ENCODE assay signal across 16 cellular contexts in the genomic region with DNA sequence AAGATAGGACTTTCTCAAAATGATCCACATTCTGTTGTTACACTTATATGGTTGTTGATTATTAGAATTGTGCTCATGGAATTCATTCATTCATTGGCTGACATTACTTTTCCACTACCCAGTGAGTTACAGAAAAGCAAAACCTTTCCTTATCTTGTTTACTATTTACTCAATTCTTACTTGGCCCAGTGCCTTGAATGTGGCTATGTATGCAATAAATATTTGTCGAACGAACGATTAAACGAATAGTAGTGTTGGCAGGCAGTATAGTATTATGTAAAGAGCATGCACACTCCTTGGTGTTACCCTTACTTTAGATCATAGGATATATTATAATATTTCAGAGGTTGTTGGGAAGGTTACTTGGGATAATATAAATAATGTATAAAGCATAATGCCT. TPM values are rescaled to one million over a fixed set of nuclear protein-coding genes. Genes with fewer than 3 reads are reported as not detected.
A peak's percentile ranks its signal among the peaks of the same experiment; 100 is the strongest.
DNase-seq lines count a peak whose midpoint lies in the region; ATAC-seq, FAIRE-seq and TF ChIP-seq lines count a peak whose summit lies in the region.
"Had no signal": no experiment of that assay in that cellular context is flagged by ENCODE, and none has a peak within 500 bp of the region (broad histone marks: within the 10 kb centered on the region; RNA-seq: fewer than 3 reads in every experiment).

No MANE protein-coding gene starts in this region.

- H3K27ac Mint-ChIP-seq in activated CD8-positive, alpha-beta T cell treated with anti-CD3 and anti-CD28 coated beads for 36 hours: peak overlapping the region; percentile 0
- H3K27ac Mint-ChIP-seq in activated CD8-positive, alpha-beta T cell treated with anti-CD3 and anti-CD28 coated beads, Interleukin-2, amount 10 ng/mL, durations not matched to agents 7 days and 5 days: no peak overlapping the region
- peak overlapping the region; percentile 29 for H3K27ac Mint-ChIP-seq in stimulated activated naive CD8-positive, alpha-beta T cell treated with anti-CD3 and anti-CD28 coated beads, Interleukin-15, Interleukin-2, amounts not matched to agents 100 ng/mL and 50 ng/mL, for 24 hours
- H3K27ac Mint-ChIP-seq in WTC11: 0 out of 2 replicates have a peak overlapping the region, but pooled peaks have one; percentile 27
- H3K27ac Mint-ChIP-seq: B cell; CD4-positive, alpha-beta T cell; GM23338; H9 had no signal

- no peak overlapping the region for H3K4me3 Mint-ChIP-seq in activated CD8-positive, alpha-beta T cell treated with anti-CD3 and anti-CD28 coated beads for 36 hours
- no peak overlapping the region for H3K4me3 Mint-ChIP-seq in activated CD8-positive, alpha-beta T cell treated with anti-CD3 and anti-CD28 coated beads, Interleukin-2, amount 10 ng/mL, durations not matched to agents 7 days and 5 days
- H3K4me3 Mint-ChIP-seq in stimulated activated naive CD8-positive, alpha-beta T cell treated with anti-CD3 and anti-CD28 coated beads, Interleukin-15, Interleukin-2, amounts not matched to agents 100 ng/mL and 50 ng/mL, for 24 hours: no peak overlapping the region
- no peak overlapping the region for H3K4me3 Mint-ChIP-seq in WTC11
- H3K4me3 Mint-ChIP-seq: B cell; CD4-positive, alpha-beta T cell; GM23338; H9 had no signal

- no peaks in the 10 kb centered on the region for H3K27me3 ChIP-seq in small intestine (ENCODE audit: control insufficient read depth in 2 of 2, insufficient read depth in 2 of 2, low read length in 2 of 2)

- FAIRE-seq in small intestine (lab: Jason Lieb, UNC): no peak

- no peaks in the 10 kb centered on the region for H3K27me3 Mint-ChIP-seq in activated CD8-positive, alpha-beta T cell treated with anti-CD3 and anti-CD28 coated beads for 36 hours
- no peaks in the 10 kb centered on the region for H3K27me3 Mint-ChIP-seq in activated CD8-positive, alpha-beta T cell treated with anti-CD3 and anti-CD28 coated beads, Interleukin-2, amount 10 ng/mL, durations not matched to agents 7 days and 5 days (ENCODE audit: low read depth)
- H3K27me3 Mint-ChIP-seq in stimulated activated naive CD8-positive, alpha-beta T cell treated with anti-CD3 and anti-CD28 coated beads, Interleukin-15, Interleukin-2, amounts not matched to agents 100 ng/mL and 50 ng/mL, for 24 hours: no peaks in the 10 kb centered on the region
- H3K27me3 Mint-ChIP-seq in WTC11 (ENCODE audit: low read depth): no peaks in the 10 kb centered on the region
- H3K27me3 Mint-ChIP-seq: B cell; CD4-positive, alpha-beta T cell had no signal

- H3K27ac ChIP-seq in small intestine (ENCODE audit: low read depth in 1 of 2, low read length in 1 of 2): no peak overlapping the region

- no peaks in the 10 kb centered on the region for H3K9me3 ChIP-seq in small intestine (ENCODE audit: control insufficient read depth, low read depth)

- H3K4me3 ChIP-seq in small intestine (ENCODE audit: low read depth in 1 of 2, low read length in 2 of 2): no peak overlapping the region
- H3K4me3 ChIP-seq: GM23338 had no signal

- H3K36me3 Mint-ChIP-seq in activated CD8-positive, alpha-beta T cell treated with anti-CD3 and anti-CD28 coated beads for 36 hours (ENCODE audit: low read depth): peaks cover 33% of the 10 kb centered on the region
- peaks cover 36% of the 10 kb centered on the region for H3K36me3 Mint-ChIP-seq in activated CD8-positive, alpha-beta T cell treated with anti-CD3 and anti-CD28 coated beads, Interleukin-2, amount 10 ng/mL, durations not matched to agents 7 days and 5 days (ENCODE audit: low read depth)
- H3K36me3 Mint-ChIP-seq in stimulated activated naive CD8-positive, alpha-beta T cell treated with anti-CD3 and anti-CD28 coated beads, Interleukin-15, Interleukin-2, amounts not matched to agents 100 ng/mL and 50 ng/mL, for 24 hours (ENCODE audit: low read depth): peaks cover 42% of the 10 kb centered on the region
- peaks cover 41% of the 10 kb centered on the region for H3K36me3 Mint-ChIP-seq in WTC11

- POLR2A ChIA-PET in activated CD8-positive, alpha-beta T cell treated with anti-CD3 and anti-CD28 coated beads for 36 hours (lab: Charles Lee): interaction anchor here (0.9 kb wide), 1 partner anchor 16 kb away, joined by 3 read pairs; no protein-coding TSS in a partner anchor
- POLR2A ChIA-PET in activated CD8-positive, alpha-beta T cell treated with anti-CD3 and anti-CD28 coated beads, Interleukin-2, amount 10 ng/mL, durations not matched to agents 7 days and 5 days (lab: Charles Lee): no interaction called here
- POLR2A ChIA-PET in WTC11 (lab: Charles Lee): no interaction called here

- peaks cover 0 to 2% of the 10 kb centered on the region in 2 donors for H3K4me1 ChIP-seq in small intestine (ENCODE audit: control insufficient read depth in 2 of 2, insufficient read depth in 1 of 2, low read depth in 1 of 2, low read length in 1 of 2)

- WGBS in small intestine, 3 donors: 11 to 35% (median 24%) methylated on average over 4 of the region's 4 CpGs

- CTCF ChIA-PET in activated CD8-positive, alpha-beta T cell treated with anti-CD3 and anti-CD28 coated beads for 36 hours (lab: Charles Lee): no interaction called here
- CTCF ChIA-PET in activated CD8-positive, alpha-beta T cell treated with anti-CD3 and anti-CD28 coated beads, Interleukin-2, amount 10 ng/mL, durations not matched to agents 7 days and 5 days (lab: Charles Lee): no interaction called here
- CTCF ChIA-PET in WTC11 (lab: Charles Lee): no interaction called here

- no peaks in the 10 kb centered on the region for H3K9me3 Mint-ChIP-seq in activated CD8-positive, alpha-beta T cell treated with anti-CD3 and anti-CD28 coated beads for 36 hours
- no peaks in the 10 kb centered on the region for H3K9me3 Mint-ChIP-seq in activated CD8-positive, alpha-beta T cell treated with anti-CD3 and anti-CD28 coated beads, Interleukin-2, amount 10 ng/mL, durations not matched to agents 7 days and 5 days (ENCODE audit: insufficient read depth)
- H3K9me3 Mint-ChIP-seq in stimulated activated naive CD8-positive, alpha-beta T cell treated with anti-CD3 and anti-CD28 coated beads, Interleukin-15, Interleukin-2, amounts not matched to agents 100 ng/mL and 50 ng/mL, for 24 hours: no peaks in the 10 kb centered on the region
- peaks cover 7% of the 10 kb centered on the region for H3K9me3 Mint-ChIP-seq in WTC11
- H3K9me3 Mint-ChIP-seq: CD4-positive, alpha-beta T cell had no signal

- ATAC-seq in activated CD8-positive, alpha-beta T cell treated with anti-CD3 and anti-CD28 coated beads for 36 hours: no peak
- no peak for ATAC-seq in activated CD8-positive, alpha-beta T cell treated with anti-CD3 and anti-CD28 coated beads, Interleukin-2, amount 10 ng/mL, durations not matched to agents 7 days and 5 days
- ATAC-seq in stimulated activated naive CD8-positive, alpha-beta T cell treated with anti-CD3 and anti-CD28 coated beads, Interleukin-15, Interleukin-2, amounts not matched to agents 100 U/mL and 50 U/mL, for 24 hours: no peak
- ATAC-seq in WTC11: no peak
- ATAC-seq: GM23338 had no signal

- TF ChIP-seq CTCF in activated CD8-positive, alpha-beta T cell treated with anti-CD3 and anti-CD28 coated beads for 36 hours (IDR thresholded peaks at IDR 0.05): no peak
- no peak for TF ChIP-seq CTCF in WTC11 (IDR thresholded peaks at IDR 0.05)

- no peak for DNase-seq in activated CD8-positive, alpha-beta T cell treated with anti-CD3 and anti-CD28 coated beads for 36 hours
- DNase-seq in activated CD8-positive, alpha-beta T cell treated with anti-CD3 and anti-CD28 coated beads, Interleukin-2, amount 10 ng/mL, durations not matched to agents 7 days and 5 days: no peak
- no peak for DNase-seq in stimulated activated naive CD8-positive, alpha-beta T cell treated with anti-CD3 and anti-CD28 coated beads, Interleukin-15, Interleukin-2, amounts not matched to agents 100 U/mL and 50 U/mL, for 24 hours
- DNase-seq in WTC11 (ENCODE audit: low spot score): no peak
- peak; percentile 52 for DNase-seq in small intestine
- no peak for DNase-seq in GM19238 (ENCODE audit: insufficient read length, low spot score)
- DNase-seq in AML-193 (lab: John Stamatoyannopoulos, UW): no peak
- DNase-seq: 8988T; C1 segment of cervical spinal cord; Calu3; CD4-positive, alpha-beta T cell; DMS 273 treated with DMSO at 0.1 percent for 48 hours; H9 had no signal

- intact Hi-C loops in activated CD8-positive, alpha-beta T cell treated with anti-CD3 and anti-CD28 coated beads for 36 hours (cut with micrococcal nuclease): no loop called here

- no peaks in the 10 kb centered on the region for H3K36me3 ChIP-seq in small intestine (ENCODE audit: control insufficient read depth in 2 of 2, insufficient read depth in 2 of 2, low read length in 2 of 2)

- H3K4me1 Mint-ChIP-seq in activated CD8-positive, alpha-beta T cell treated with anti-CD3 and anti-CD28 coated beads for 36 hours (ENCODE audit: low read depth): peaks cover 35% of the 10 kb centered on the region
- H3K4me1 Mint-ChIP-seq in activated CD8-positive, alpha-beta T cell treated with anti-CD3 and anti-CD28 coated beads, Interleukin-2, amount 10 ng/mL, durations not matched to agents 7 days and 5 days (ENCODE audit: low read depth): peaks cover 10% of the 10 kb centered on the region
- peaks cover 35% of the 10 kb centered on the region for H3K4me1 Mint-ChIP-seq in stimulated activated naive CD8-positive, alpha-beta T cell treated with anti-CD3 and anti-CD28 coated beads, Interleukin-15, Interleukin-2, amounts not matched to agents 100 ng/mL and 50 ng/mL, for 24 hours (ENCODE audit: low read depth)
- H3K4me1 Mint-ChIP-seq in WTC11: peaks cover 12% of the 10 kb centered on the region

TF ChIP-seq in WTC11, 78 proteins besides CTCF, POLR2A, EP300 and RAD21 (continues in another document):
- TF ChIP-seq GTF2I (CRISPR knock-in tag; conservative IDR thresholded peaks at IDR 0.05): no peak
- no peak for TF ChIP-seq ZNF423 (CRISPR knock-in tag; IDR thresholded peaks at IDR 0.05)
- TF ChIP-seq NR3C1 (CRISPR knock-in tag; conservative IDR thresholded peaks at IDR 0.05; ENCODE audit: low read depth): no peak
- TF ChIP-seq SP1 (CRISPR knock-in tag; conservative IDR thresholded peaks at IDR 0.05): no peak
- no peak for TF ChIP-seq TEAD1 (CRISPR knock-in tag; IDR thresholded peaks at IDR 0.05)
- no peak for TF ChIP-seq ZNF138 (CRISPR knock-in tag; conservative IDR thresholded peaks at IDR 0.05)
- TF ChIP-seq ZNF671 (CRISPR knock-in tag; IDR thresholded peaks at IDR 0.05): no peak
- no peak for TF ChIP-seq NFATC4 (CRISPR knock-in tag; IDR thresholded peaks at IDR 0.05)

RNA-seq across cellular contexts. Expression of a gene that starts 31.0 kb away (rescaled TPM):
- total RNA-seq in activated CD8-positive, alpha-beta T cell treated with anti-CD3 and anti-CD28 coated beads for 36 hours: 10 to 100 TPM; 74.3 to 75.1 TPM
- 10 to 100 TPM; 76.6 to 79.0 TPM for total RNA-seq in activated CD8-positive, alpha-beta T cell treated with anti-CD3 and anti-CD28 coated beads, Interleukin-2, amount 10 ng/mL, durations not matched to agents 7 days and 5 days
- total RNA-seq in WTC11 (2021): 56.8 to 65.2 TPM (median 61.8 TPM) in 3 replicates
- 1 to 10 TPM; 4.5 to 8.1 (median 4.6) TPM for polyA plus RNA-seq in small intestine
